ENCODE assay signal across 34 cellular contexts in genomic region chr2:166224197-166224596, GRCh38.
"Had no signal": no experiment of that assay in that cellular context is flagged by ENCODE, and none has a peak within 500 bp of the region (broad histone marks: within the 10 kb centered on the region; RNA-seq: fewer than 3 reads in every experiment).

No MANE protein-coding gene starts in this region.

- H3K4me3 ChIP-seq: MG63 had no signal

- H3K27me3 ChIP-seq: MG63 had no signal

- DNase-seq: Karpas-422, Kasumi-1, MG63, MM.1S, MV-4-11, NCI-H1048, NCI-H1092, NCI-H1092 treated with DMSO at 0.1 percent for 48 hours, NCI-H1105, NCI-H1105 treated with DMSO at 0.1 percent for 48 hours, NCI-H1417, NCI-H1417 treated with DMSO at 0.1 percent for 48 hours, NCI-H1436, NCI-H1436 treated with DMSO at 0.1 percent for 48 hours, NCI-H146, NCI-H1694, NCI-H1694 treated with DMSO at 0.1 percent for 48 hours, NCI-H187, NCI-H187 treated with DMSO at 0.1 percent for 48 hours, NCI-H1930, NCI-H2029, NCI-H2029 treated with DMSO at 0.1 percent for 48 hours, NCI-H2081, NCI-H2081 treated with DMSO at 0.1 percent for 48 hours, NCI-H2107, NCI-H2171, NCI-H2171 treated with DMSO at 0.1 percent for 48 hours, NCI-H2227 treated with DMSO at 0.1 percent for 48 hours, NCI-H226, NCI-H345, NCI-H446, NCI-H446 treated with DMSO at 0.1 percent for 48 hours, NCI-H510A, NCI-H510A treated with DMSO at 0.1 percent for 48 hours had no signal

- H3K36me3 ChIP-seq: MG63 had no signal

- H3K9me3 ChIP-seq: MG63 had no signal
